ENCODE assay signal across 8 cellular contexts in the genomic region with DNA sequence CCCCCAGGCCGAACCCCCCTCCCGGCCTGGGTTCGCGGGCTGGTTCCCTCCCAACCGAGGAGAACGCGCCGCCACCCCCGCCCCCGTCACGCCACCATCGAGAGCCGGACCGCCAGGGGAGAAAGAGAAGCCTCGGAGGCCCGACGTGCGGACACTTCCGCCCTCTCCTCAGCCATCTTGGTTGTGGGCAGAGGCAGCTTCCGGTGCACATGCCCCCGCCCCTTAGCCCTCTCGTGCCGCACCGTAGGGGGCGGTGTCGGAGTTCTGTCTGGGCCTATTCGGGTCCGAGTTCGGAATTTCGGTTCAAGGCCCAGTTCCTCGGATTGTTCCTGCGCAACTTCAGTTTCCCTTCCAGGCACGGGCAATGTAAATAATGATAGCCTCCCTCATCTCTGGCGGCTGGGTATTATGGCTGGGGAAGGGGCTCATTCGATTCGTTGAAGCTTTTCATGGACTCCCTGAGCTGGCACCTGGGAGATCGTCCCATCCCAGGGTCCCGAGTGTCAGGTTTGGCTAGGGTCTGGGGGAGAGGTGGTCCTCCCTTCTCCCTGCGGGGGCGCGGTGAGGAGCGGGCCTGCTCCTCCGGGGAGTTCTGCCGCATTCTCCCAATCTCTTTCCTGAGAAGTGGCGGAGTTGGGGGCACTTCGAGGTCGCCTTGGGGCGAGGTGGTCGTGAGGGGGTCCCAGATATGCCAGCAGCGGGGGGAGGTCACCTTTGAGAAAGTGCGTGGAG. TPM values are rescaled to one million over a fixed set of nuclear protein-coding genes. Genes with fewer than 3 reads are reported as not detected.
DNase-seq lines count a peak whose midpoint lies in the region; ATAC-seq and TF ChIP-seq lines count a peak whose summit lies in the region.

A gene with protein sequence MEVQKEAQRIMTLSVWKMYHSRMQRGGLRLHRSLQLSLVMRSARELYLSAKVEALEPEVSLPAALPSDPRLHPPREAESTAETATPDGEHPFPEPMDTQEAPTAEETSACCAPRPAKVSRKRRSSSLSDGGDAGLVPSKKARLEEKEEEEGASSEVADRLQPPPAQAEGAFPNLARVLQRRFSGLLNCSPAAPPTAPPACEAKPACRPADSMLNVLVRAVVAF (plus strand): TSS at position 225 of the 732 bp plus-strand sequence. CDS start 2,776 bp downstream, outside the sequence.
A gene with protein sequence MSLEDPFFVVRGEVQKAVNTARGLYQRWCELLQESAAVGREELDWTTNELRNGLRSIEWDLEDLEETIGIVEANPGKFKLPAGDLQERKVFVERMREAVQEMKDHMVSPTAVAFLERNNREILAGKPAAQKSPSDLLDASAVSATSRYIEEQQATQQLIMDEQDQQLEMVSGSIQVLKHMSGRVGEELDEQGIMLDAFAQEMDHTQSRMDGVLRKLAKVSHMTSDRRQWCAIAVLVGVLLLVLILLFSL (minus strand): TSS at position 189 of the 732 bp plus-strand sequence. CDS start 202 bp downstream, outside the sequence.

- peak; percentile 35 for ATAC-seq in GM21723 (IDR thresholded peaks at IDR 0.05; ENCODE audit: unreplicated experiment)
- peak; percentile 59 for ATAC-seq in RWPE2 (ENCODE audit: low read depth)
- peak; percentile 54 to 60 for ATAC-seq in naive thymus-derived CD8-positive, alpha-beta T cell

- H2AFZ ChIP-seq in fibroblast of lung (ENCODE audit: low read length): peak within 1 kb of the TSS; percentile 89

- H3K36me3 ChIP-seq in RWPE2 (ENCODE audit: low read depth): peaks cover 31% of the 10 kb centered on the region
- peaks cover 2% of the 10 kb centered on the region for H3K36me3 ChIP-seq in fibroblast of lung (ENCODE audit: control insufficient read depth, insufficient read depth, low read length)

- peak within 1 kb of the TSS; percentile 84 for H3K4me3 ChIP-seq in LNCaP clone FGC (ENCODE audit: low read depth, low read length)
- H3K4me3 ChIP-seq in RWPE2 (ENCODE audit: severe bottlenecking): peak within 1 kb of the TSS; percentile 91
- peak within 1 kb of the TSS; percentile 75 to 100 (median 98) for H3K4me3 ChIP-seq in fibroblast of lung (replicated peaks in 1 of 4; ENCODE audit: control extremely low read depth in 1 of 4, insufficient read depth in 1 of 4, low read depth in 3 of 4, low read length in 4 of 4)

- TF ChIP-seq CTCF in LNCaP clone FGC (IDR thresholded peaks at IDR 0.05; ENCODE audit: control insufficient read depth, extremely low read depth, insufficient read depth) (peak; percentile 42), RWPE2 (IDR thresholded peaks at IDR 0.05; ENCODE audit: poor library complexity, severe bottlenecking) (peak; percentile 59), fibroblast of lung (conservative IDR thresholded peaks at IDR 0.05 in 1 of 2, IDR thresholded peaks at IDR 0.05 in 1 of 2; ENCODE audit: low read depth in 1 of 2, low read length in 2 of 2) (peak; percentile 51 to 62)

- peaks cover 23 to 44% (median 27%) of the 10 kb centered on the region in 4 donors for H3K4me1 Mint-ChIP-seq in naive thymus-derived CD8-positive, alpha-beta T cell

- POLR2A ChIA-PET in naive thymus-derived CD8-positive, alpha-beta T cell (lab: Charles Lee): interaction anchor here (0.9 to 13.4 kb wide), 11 partner anchors 9 to 358 kb away, joined by 3 to 918 read pairs (median 6); a partner anchor contains a TSS

- no peaks in the 10 kb centered on the region for H4K20me1 ChIP-seq in fibroblast of lung (ENCODE audit: control insufficient read depth, extremely low read depth, insufficient read depth, low read length)

- H3K36me3 Mint-ChIP-seq in naive thymus-derived CD8-positive, alpha-beta T cell: peaks cover 11 to 20% (median 19%) of the 10 kb centered on the region in 3 donors

- H3K4me3 Mint-ChIP-seq in naive thymus-derived CD8-positive, alpha-beta T cell: peak within 1 kb of the TSS; percentile 93 to 99 (median 98)

- H3K4me2 ChIP-seq in fibroblast of lung (ENCODE audit: extremely low read depth, insufficient read depth, low read length): peak within 1 kb of the TSS; percentile 92

- peak within 1 kb of the TSS; percentile 92 for H3K27ac ChIP-seq in RWPE2 (ENCODE audit: poor library complexity, severe bottlenecking)
- peak within 1 kb of the TSS; percentile 99 for H3K27ac ChIP-seq in fibroblast of lung (ENCODE audit: insufficient read depth, low read length)

- H3K27me3 ChIP-seq in RWPE2 (ENCODE audit: insufficient read depth, poor library complexity, severe bottlenecking): no peaks in the 10 kb centered on the region
- H3K27me3 ChIP-seq in fibroblast of lung (ENCODE audit: control insufficient read depth, insufficient read depth, low read length): no peaks in the 10 kb centered on the region

- H3K4me1 ChIP-seq in RWPE2 (ENCODE audit: insufficient read depth, poor library complexity, severe bottlenecking): peaks cover 5% of the 10 kb centered on the region
- H3K4me1 ChIP-seq in fibroblast of lung (ENCODE audit: control insufficient read depth, extremely low read depth, insufficient read depth, low read length): peaks cover 8% of the 10 kb centered on the region

- peak within 1 kb of the TSS; percentile 92 to 100 (median 98) for H3K27ac Mint-ChIP-seq in naive thymus-derived CD8-positive, alpha-beta T cell

- H3K27me3 Mint-ChIP-seq in naive thymus-derived CD8-positive, alpha-beta T cell: peaks cover 0 to 3% (median 0%) of the 10 kb centered on the region in 5 donors

- DNase-seq in DMS153 (lab: John Stamatoyannopoulos, UW): peak; percentile 81
- DNase-seq in LNCaP clone FGC (ENCODE audit: low read depth): peak; percentile 91
- DNase-seq in RWPE2 (ENCODE audit: low spot score): peak; percentile 92
- DNase-seq in activated T-helper 1 cell treated with anti-CD3 and anti-CD28 coated beads, Interleukin-2, amount 50 U/mL, for 16 hours (ENCODE audit: low read depth in 1 of 2, low spot score in 1 of 2): peak; percentile 86 to 89
- DNase-seq in fibroblast of lung (ENCODE audit: low read depth in 2 of 2): peak; percentile 94 to 95
- peak; percentile 84 to 95 (median 91) for DNase-seq in naive thymus-derived CD8-positive, alpha-beta T cell
- peak; percentile 85 to 92 (median 89) for DNase-seq in stimulated activated naive CD4-positive, alpha-beta T cell (lab: John Stamatoyannopoulos, UW)

- peak within 1 kb of the TSS; percentile 97 for H3K9ac ChIP-seq in fibroblast of lung (ENCODE audit: insufficient read depth, low read length)

- peaks cover 49% of the 10 kb centered on the region for H3K79me2 ChIP-seq in fibroblast of lung (ENCODE audit: control insufficient read depth, insufficient read depth, low read length)

- no peaks in the 10 kb centered on the region for H3K9me3 ChIP-seq in RWPE2 (ENCODE audit: severe bottlenecking)
- no peaks in the 10 kb centered on the region for H3K9me3 ChIP-seq in fibroblast of lung (ENCODE audit: control insufficient read depth, insufficient read depth, low read depth, low read length)

- H3K9me3 Mint-ChIP-seq in naive thymus-derived CD8-positive, alpha-beta T cell: peaks cover 0 to 8% (median 0%) of the 10 kb centered on the region in 9 donors

RNA-seq across cellular contexts. Expression of the first gene that starts in this region (rescaled TPM):
- 21.1 and 26.4 TPM in 2 replicates for total RNA-seq in fibroblast of lung
- 16.5 and 99.6 TPM in 2 replicates for polyA plus RNA-seq in fibroblast of lung
- polyA plus RNA-seq in fibroblast of lung (2012): 30.8 and 154 TPM in 2 replicates
- polyA minus RNA-seq in fibroblast of lung (ENCODE audit: low replicate concordance): 9.2 and 22.2 TPM in 2 replicates
- 100 to 1,000 TPM; 105 to 112 TPM for total RNA-seq in naive thymus-derived CD8-positive, alpha-beta T cell
- polyA plus RNA-seq in naive thymus-derived CD8-positive, alpha-beta T cell: 100 to 1,000 TPM; 100 to 162 (median 107) TPM

RNA-seq across cellular contexts. Expression of the second gene that starts in this region (rescaled TPM):
- 69.2 and 78.1 TPM in 2 replicates for total RNA-seq in fibroblast of lung
- 48.9 and 54.3 TPM in 2 replicates for polyA plus RNA-seq in fibroblast of lung
- 61.8 and 73.6 TPM in 2 replicates for polyA plus RNA-seq in fibroblast of lung (2012)
- 68.6 and 178 TPM in 2 replicates for polyA minus RNA-seq in fibroblast of lung (ENCODE audit: low replicate concordance)
- 10 to 100 TPM; 60.2 to 62.8 TPM for total RNA-seq in naive thymus-derived CD8-positive, alpha-beta T cell
- polyA plus RNA-seq in naive thymus-derived CD8-positive, alpha-beta T cell: 10 to 100 TPM; 36.1 to 56.2 (median 50.2) TPM

Comparison
In these comparisons a context has a peak if more than half of its experiments do, and no peak if none do; other contexts are left out.
1. Peak in every context shown above with its lines: DNase-seq, ATAC-seq, H3K4me3 ChIP-seq and H3K27ac ChIP-seq.